ENCODE assay signal across 8 cellular contexts in genomic region chr14:50312734-50313054, GRCh38.
DNase-seq lines count a peak whose midpoint lies in the region; TF ChIP-seq lines count a peak whose summit lies in the region.

No MANE protein-coding gene starts in this region.

- H3K9me3 ChIP-seq in mucosa of stomach (ENCODE audit: control insufficient read depth, low read length): no peaks in the 10 kb centered on the region

- peak overlapping the region; percentile 87 for H3K9ac ChIP-seq in mucosa of stomach (ENCODE audit: low read length)

- H3K27me3 ChIP-seq in mucosa of stomach (ENCODE audit: control insufficient read depth, insufficient read depth, low read length): no peaks in the 10 kb centered on the region

- H3K4me1 ChIP-seq in mucosa of stomach (ENCODE audit: control insufficient read depth, insufficient read depth, low read length): peaks cover 6% of the 10 kb centered on the region

- H3K4me3 ChIP-seq in HFF-Myc (replicated peaks; ENCODE audit: low read depth, low read length) (peak overlapping the region; percentile 90), mucosa of stomach (ENCODE audit: low read length) (peak overlapping the region; percentile 96)

- no peaks in the 10 kb centered on the region for H3K36me3 ChIP-seq in mucosa of stomach (ENCODE audit: control insufficient read depth, insufficient read depth, low read length)

- DNase-seq in NCI-H146 treated with DMSO at 0.1 percent for 48 hours (lab: John Stamatoyannopoulos, UW; ENCODE audit: unreplicated experiment) (peak; percentile 49), NCI-H146 (lab: John Stamatoyannopoulos, UW) (no peak), HFF-Myc (ENCODE audit: extremely low read depth, low read depth) (no peak), NCI-H524 treated with DMSO at 0.1 percent for 48 hours (lab: John Stamatoyannopoulos, UW) (peak; percentile 52), SHP77 treated with DMSO at 0.1 percent for 48 hours (lab: John Stamatoyannopoulos, UW) (no peak), germinal center (ENCODE audit: low spot score) (no peak)
- peak; percentile 79 for DNase-seq in central memory CD4-positive, alpha-beta T cell

- TF ChIP-seq CTCF in HFF-Myc (IDR thresholded peaks at IDR 0.05; ENCODE audit: low read depth, low read length, missing control alignments): no peak

Comparison
In these comparisons a context has a peak if more than half of its experiments do, and no peak if none do; other contexts are left out.
1. DNase-seq: peak in NCI-H146 treated with DMSO at 0.1 percent for 48 hours (single experiment), NCI-H524 treated with DMSO at 0.1 percent for 48 hours (single experiment) and central memory CD4-positive, alpha-beta T cell (single experiment); none in NCI-H146 (single experiment), HFF-Myc (single experiment), SHP77 treated with DMSO at 0.1 percent for 48 hours (single experiment) and germinal center (single experiment).